ENCODE assay signal across 1 cellular context in the genomic region with DNA sequence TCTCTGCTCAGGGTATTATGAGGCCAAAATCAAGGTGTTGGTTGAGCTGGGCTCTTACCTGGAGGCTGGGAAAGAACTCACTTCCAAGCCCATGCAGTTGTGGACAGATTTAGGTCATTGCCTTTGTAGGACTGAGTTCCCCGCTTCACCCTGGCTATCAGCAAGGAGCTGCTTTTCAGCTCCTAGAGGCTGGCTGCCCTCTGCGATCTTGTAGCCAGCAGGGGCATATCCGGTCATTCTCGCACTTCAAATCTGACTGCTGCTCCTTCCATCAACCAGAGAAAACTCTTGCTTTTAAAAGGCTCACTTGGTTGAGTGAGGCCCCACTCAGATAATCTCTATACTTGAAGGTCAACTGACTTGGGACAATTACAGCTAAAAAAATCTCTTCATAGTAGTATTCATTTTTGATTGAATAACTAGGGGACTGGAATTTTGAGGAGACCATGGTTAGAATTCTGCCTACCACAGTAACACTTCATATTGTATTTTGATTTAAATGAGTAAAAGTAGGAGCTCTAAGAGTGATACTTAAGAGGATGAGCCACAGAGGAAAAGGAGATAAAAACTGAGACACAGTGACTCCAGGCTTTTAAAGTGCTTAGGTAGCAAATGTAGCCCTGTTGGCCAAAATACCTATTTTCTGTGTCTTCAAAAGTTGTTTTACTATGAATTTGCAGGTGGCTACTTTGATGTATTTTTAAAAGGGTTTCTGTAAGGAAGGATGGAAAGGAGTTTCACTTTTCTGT.
TF ChIP-seq lines count a peak whose summit lies in the region.

No MANE protein-coding gene starts in this region.

TF ChIP-seq in H1, 55 proteins besides CTCF, POLR2A, EP300 and RAD21 (continued from another document):
- TF ChIP-seq MAFK (IDR thresholded peaks at IDR 0.05; ENCODE audit: low read depth, low read length) = no peak
- no peak for TF ChIP-seq KDM4A (IDR thresholded peaks at IDR 0.05; ENCODE audit: low read depth, low read length, severe bottlenecking)
- no peak for TF ChIP-seq CHD2 (IDR thresholded peaks at IDR 0.05; ENCODE audit: low read length)
- TF ChIP-seq, protein P1, sequence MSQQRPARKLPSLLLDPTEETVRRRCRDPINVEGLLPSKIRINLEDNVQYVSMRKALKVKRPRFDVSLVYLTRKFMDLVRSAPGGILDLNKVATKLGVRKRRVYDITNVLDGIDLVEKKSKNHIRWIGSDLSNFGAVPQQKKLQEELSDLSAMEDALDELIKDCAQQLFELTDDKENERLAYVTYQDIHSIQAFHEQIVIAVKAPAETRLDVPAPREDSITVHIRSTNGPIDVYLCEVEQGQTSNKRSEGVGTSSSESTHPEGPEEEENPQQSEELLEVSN (IDR thresholded peaks at IDR 0.05) = no peak
